ENCODE assay signal across 8 cellular contexts in the genomic region with DNA sequence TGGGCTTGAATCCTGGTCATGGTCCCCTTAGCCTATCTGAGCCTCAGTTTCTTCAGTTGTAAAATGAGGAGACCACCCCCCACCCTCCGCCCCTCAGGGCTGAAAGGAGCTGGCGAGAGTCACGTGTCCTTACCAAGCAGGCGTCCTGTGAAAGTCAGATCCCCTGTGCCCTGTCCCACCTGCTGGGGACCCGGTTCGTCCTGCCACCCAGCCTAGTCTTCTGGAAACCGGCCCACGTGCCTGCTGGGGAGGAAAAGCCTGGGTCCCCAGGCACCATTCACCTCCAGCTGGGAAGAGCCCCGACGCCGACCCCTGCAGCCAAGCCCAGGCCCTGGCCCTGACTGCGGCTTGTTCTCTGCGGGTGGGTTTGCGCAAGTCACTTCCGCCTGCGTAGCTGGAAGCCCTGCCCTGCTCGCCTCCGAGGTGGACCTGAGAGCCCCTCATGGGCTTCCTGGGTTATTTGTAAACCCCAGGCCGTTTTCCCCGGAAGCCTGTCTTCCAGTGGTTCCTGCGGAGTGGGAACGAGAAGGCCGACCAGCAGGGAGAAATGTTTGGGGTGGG. TPM values are rescaled to one million over a fixed set of nuclear protein-coding genes. Genes with fewer than 3 reads are reported as not detected.
DNase-seq lines count a peak whose midpoint lies in the region; ATAC-seq, FAIRE-seq and TF ChIP-seq lines count a peak whose summit lies in the region.

No MANE protein-coding gene starts in this region.

- no peak for TF ChIP-seq EP300 in HepG2 (IDR thresholded peaks at IDR 0.05; ENCODE audit: low read depth in 2 of 2, low read length in 2 of 2)
- TF ChIP-seq EP300 in HepG2 (CRISPR knock-in tag; IDR thresholded peaks at IDR 0.05; ENCODE audit: borderline replicate concordance): no peak

- H3K9ac ChIP-seq in HepG2 (ENCODE audit: insufficient read depth, low read depth, low read length): peak overlapping the region; percentile 87

- CTCF ChIA-PET in HepG2 (lab: Yijun Ruan, JAX; ENCODE audit: low intra/inter-chr PET ratio, low total read pairs): interaction anchor here (1.1 kb wide), 1 partner anchor 13 kb away, joined by 3 read pairs; a partner anchor contains a TSS

- H3K27ac Mint-ChIP-seq in central memory CD8-positive, alpha-beta T cell (ENCODE audit: low read depth): no peak overlapping the region

- no peak; a peak in 1 of 4 replicates for TF ChIP-seq POLR2A in HepG2 (IDR thresholded peaks at IDR 0.05; ENCODE audit: insufficient read depth in 1 of 2, low read depth in 2 of 2, low read length in 2 of 2)

- peaks cover 5% of the 10 kb centered on the region for H3K79me2 ChIP-seq in HepG2 (ENCODE audit: insufficient read depth, low read length)

- H3K36me3 ChIP-seq in HepG2 (replicated peaks in 1 of 2; ENCODE audit: control insufficient read depth in 1 of 2, insufficient read depth in 2 of 2, low read length in 2 of 2) (peaks cover 9 to 28% of the 10 kb centered on the region in 2 experiments; a peak in 4 of 5 replicates), thymus (ENCODE audit: control insufficient read depth, insufficient read depth) (peaks cover 41% of the 10 kb centered on the region)

- H3K9me3 Mint-ChIP-seq in central memory CD8-positive, alpha-beta T cell: no peaks in the 10 kb centered on the region

- intact Hi-C loops in HepG2 (cut with micrococcal nuclease; ENCODE audit: unreplicated experiment): loop anchor here (5.0 kb wide), 1 partner anchor 40 kb away; no protein-coding TSS in a partner anchor

- no peak for TF ChIP-seq CTCF in HepG2 (CRISPR knock-in tag; IDR thresholded peaks at IDR 0.05)

- POLR2A ChIA-PET in HepG2 (lab: Yijun Ruan, JAX): interaction anchor here (0.6 to 3.8 kb wide), 10 partner anchors 9 to 99 kb away, joined by 3 to 66 read pairs (median 6); a partner anchor contains a TSS

- no peak for FAIRE-seq in HepG2 (lab: Jason Lieb, UNC)

- H4K20me1 ChIP-seq in HepG2 (ENCODE audit: insufficient read depth, low read length): no peaks in the 10 kb centered on the region

- H3K27ac ChIP-seq in HepG2 (ENCODE audit: extremely low read length, insufficient read depth, low read length) (peak overlapping the region; percentile 52), thymus (ENCODE audit: low read depth) (no peak overlapping the region)

- no TSS peak for BruUV-seq in HepG2 (replicated peaks; lab: Mats Ljungman, UMichigan)

- peak overlapping the region; percentile 82 for H3K4me2 ChIP-seq in HepG2 (ENCODE audit: low read depth, low read length)

- H3K27me3 ChIP-seq in HepG2 (ENCODE audit: control insufficient read depth in 1 of 2, insufficient read depth in 2 of 2, low read length in 2 of 2): no peaks in the 10 kb centered on the region
- H3K27me3 ChIP-seq in thymus (ENCODE audit: control insufficient read depth, insufficient read depth): no peaks in the 10 kb centered on the region

- H2AFZ ChIP-seq in HepG2 (ENCODE audit: low read length): no peak overlapping the region

- 53% methylated on average over 11 of the region's 23 CpGs for WGBS in HepG2 (ENCODE audit: low lambda C conversion rate)
- WGBS in thymus: 38% methylated on average over 23 of the region's 23 CpGs

- in situ Hi-C loops in HepG2 (cut with HindIII; ENCODE audit: extremely low pct_ligation_motif_present, low pct_unique_long_range_greater_than_20kb): no loop called here

- H3K4me1 Mint-ChIP-seq in central memory CD8-positive, alpha-beta T cell: peaks cover 16% of the 10 kb centered on the region

- no peaks in the 10 kb centered on the region for H3K9me3 ChIP-seq in HepG2 (ENCODE audit: low read length)
- H3K9me3 ChIP-seq in thymus (ENCODE audit: control insufficient read depth): no peaks in the 10 kb centered on the region

- H3K4me3 Mint-ChIP-seq in central memory CD8-positive, alpha-beta T cell: peak overlapping the region; percentile 60

- H3K4me1 ChIP-seq in HepG2 (ENCODE audit: insufficient read depth, low read length) (peaks cover 20% of the 10 kb centered on the region), thymus (ENCODE audit: control insufficient read depth, insufficient read depth, low read length) (peaks cover 11% of the 10 kb centered on the region)

- peaks cover 22% of the 10 kb centered on the region for H3K36me3 Mint-ChIP-seq in central memory CD8-positive, alpha-beta T cell (ENCODE audit: insufficient read depth)

- no peak for TF ChIP-seq RAD21 in HepG2 (CRISPR knock-in tag; IDR thresholded peaks at IDR 0.05)

- DNase-seq in DMS79 (lab: John Stamatoyannopoulos, UW) (peak; percentile 50), NCI-H460 (ENCODE audit: extremely low read depth, low read depth) (peak; percentile 4), HepG2 (ENCODE audit: low spot score) (no peak), SW 1271 (lab: John Stamatoyannopoulos, UW) (no peak), middle frontal gyrus (ENCODE audit: extremely low spot score, low spot score) (no peak)
- DNase-seq in central memory CD8-positive, alpha-beta T cell (ENCODE audit: low spot score in 2 of 2): no peak

- no peaks in the 10 kb centered on the region for H3K27me3 Mint-ChIP-seq in central memory CD8-positive, alpha-beta T cell

- peak overlapping the region; percentile 89 to 98 (median 90); a peak in 5 of 6 replicates for H3K4me3 ChIP-seq in HepG2 (replicated peaks in 1 of 3; ENCODE audit: insufficient read depth in 1 of 3, low read depth in 2 of 3, low read length in 3 of 3)
- H3K4me3 ChIP-seq in thymus (ENCODE audit: low read length): peak overlapping the region; percentile 46

- peak; percentile 29 for ATAC-seq in central memory CD8-positive, alpha-beta T cell (replicated peaks; ENCODE audit: extremely low read depth, poor library complexity, severe bottlenecking)
- peak; percentile 50 for ATAC-seq in HepG2
- ATAC-seq in GM21786 (IDR thresholded peaks at IDR 0.05; ENCODE audit: unreplicated experiment): no peak

RNA-seq across cellular contexts. Expression of a gene that starts 0.7 kb away (rescaled TPM):
- 5.0 and 8.6 TPM in 2 replicates for total RNA-seq in NCI-H460 (2014; rRNA removed; shearing (Covaris generic))
- 55.0 and 71.8 TPM in 2 replicates for polyA plus RNA-seq in NCI-H460 (2014; cell fraction: nucleus; rRNA removed)
- 7.5 and 12.4 TPM in 2 replicates for total RNA-seq in HepG2 (2016; rRNA removed; fragmentation: Illumina TruSeq; extraction: Trizol)
- total RNA-seq in HepG2 (2016; cell fraction: cytosol; rRNA removed; fragmentation: Illumina TruSeq; extraction: Trizol; ENCODE audit: low read depth): 2.6 and 4.3 TPM in 2 replicates
- total RNA-seq in HepG2 (2016; cell fraction: insoluble cytoplasmic fraction; rRNA removed; fragmentation: Illumina TruSeq; extraction: Trizol): 5.5 and 11.6 TPM in 2 replicates
- 5.3 and 7.4 TPM in 2 replicates for total RNA-seq in HepG2 (2016; cell fraction: membrane; rRNA removed; fragmentation: Illumina TruSeq; extraction: Trizol)
- 13.3 and 15.7 TPM in 2 replicates for total RNA-seq in HepG2 (2016; cell fraction: nucleus; rRNA removed; fragmentation: Illumina TruSeq; extraction: Trizol)
- polyA plus RNA-seq in HepG2 (2011; rRNA removed): 18.6 and 18.8 TPM in 2 replicates
- polyA plus RNA-seq in HepG2 (2011; cell fraction: cytosol; rRNA removed): 5.6 and 8.3 TPM in 2 replicates
- 74.8 and 103 TPM in 2 replicates for polyA plus RNA-seq in HepG2 (2011; cell fraction: nucleus; rRNA removed)
- 15.3 and 17.6 TPM in 2 replicates for polyA plus RNA-seq in HepG2 (2012)
- 4.4 and 5.1 TPM in 2 replicates for polyA plus RNA-seq in HepG2 (2016; cell fraction: cytosol; fragmentation: Illumina TruSeq; extraction: Trizol; ENCODE audit: low read depth)
- 8.5 and 13.0 TPM in 2 replicates for polyA plus RNA-seq in HepG2 (2016; cell fraction: insoluble cytoplasmic fraction; fragmentation: Illumina TruSeq; extraction: Trizol; ENCODE audit: low read depth)
- polyA plus RNA-seq in HepG2 (2016; cell fraction: membrane; fragmentation: Illumina TruSeq; extraction: Trizol; ENCODE audit: low read depth): 7.7 and 10.7 TPM in 2 replicates
- polyA plus RNA-seq in HepG2 (2016; cell fraction: nucleus; fragmentation: Illumina TruSeq; extraction: Trizol; ENCODE audit: insufficient read depth, low read depth): 31.0 and 36.7 TPM in 2 replicates
- 9.3 and 33.1 TPM in 2 replicates for polyA minus RNA-seq in HepG2 (2011; rRNA and poly(A)+ RNA removed; ENCODE audit: low replicate concordance)
- 5.9 and 7.6 TPM in 2 replicates for polyA minus RNA-seq in HepG2 (2011; cell fraction: cytosol; rRNA and poly(A)+ RNA removed)
- polyA minus RNA-seq in HepG2 (2011; cell fraction: nucleus; rRNA and poly(A)+ RNA removed): 12.7 and 14.4 TPM in 2 replicates
- polyA plus RNA-seq in thymus: 11.8 TPM

RNA-seq across cellular contexts. Expression of a gene that starts 13.5 kb away (rescaled TPM):
- 14.3 and 21.2 TPM in 2 replicates for total RNA-seq in NCI-H460 (2014; rRNA removed; shearing (Covaris generic))
- 82.4 and 84.6 TPM in 2 replicates for polyA plus RNA-seq in NCI-H460 (2014; cell fraction: nucleus; rRNA removed)
- 4.8 and 18.6 TPM in 2 replicates for total RNA-seq in HepG2 (2016; rRNA removed; fragmentation: Illumina TruSeq; extraction: Trizol)
- total RNA-seq in HepG2 (2016; cell fraction: cytosol; rRNA removed; fragmentation: Illumina TruSeq; extraction: Trizol; ENCODE audit: low read depth): 27.6 and 29.6 TPM in 2 replicates
- 5.9 and 17.7 TPM in 2 replicates for total RNA-seq in HepG2 (2016; cell fraction: insoluble cytoplasmic fraction; rRNA removed; fragmentation: Illumina TruSeq; extraction: Trizol)
- 13.2 and 14.7 TPM in 2 replicates for total RNA-seq in HepG2 (2016; cell fraction: membrane; rRNA removed; fragmentation: Illumina TruSeq; extraction: Trizol)
- total RNA-seq in HepG2 (2016; cell fraction: nucleus; rRNA removed; fragmentation: Illumina TruSeq; extraction: Trizol): 26.2 and 27.8 TPM in 2 replicates
- 27.3 and 35.5 TPM in 2 replicates for polyA plus RNA-seq in HepG2 (2011; rRNA removed)
- polyA plus RNA-seq in HepG2 (2011; cell fraction: cytosol; rRNA removed): 14.4 and 20.5 TPM in 2 replicates
- polyA plus RNA-seq in HepG2 (2011; cell fraction: nucleus; rRNA removed): 139 and 163 TPM in 2 replicates
- polyA plus RNA-seq in HepG2 (2012): 9.7 and 17.4 TPM in 2 replicates
- 7.4 TPM in 2 replicates for polyA plus RNA-seq in HepG2 (2016; cell fraction: cytosol; fragmentation: Illumina TruSeq; extraction: Trizol; ENCODE audit: low read depth)
- polyA plus RNA-seq in HepG2 (2016; cell fraction: insoluble cytoplasmic fraction; fragmentation: Illumina TruSeq; extraction: Trizol; ENCODE audit: low read depth): 5.1 and 7.5 TPM in 2 replicates
- polyA plus RNA-seq in HepG2 (2016; cell fraction: membrane; fragmentation: Illumina TruSeq; extraction: Trizol; ENCODE audit: low read depth): 10.9 and 11.1 TPM in 2 replicates
- 77.4 and 86.1 TPM in 2 replicates for polyA plus RNA-seq in HepG2 (2016; cell fraction: nucleus; fragmentation: Illumina TruSeq; extraction: Trizol; ENCODE audit: insufficient read depth, low read depth)
- polyA minus RNA-seq in HepG2 (2011; rRNA and poly(A)+ RNA removed; ENCODE audit: low replicate concordance): 27.0 and 38.7 TPM in 2 replicates
- polyA minus RNA-seq in HepG2 (2011; cell fraction: cytosol; rRNA and poly(A)+ RNA removed): 4.4 and 7.0 TPM in 2 replicates
- polyA minus RNA-seq in HepG2 (2011; cell fraction: nucleus; rRNA and poly(A)+ RNA removed): 38.2 and 45.5 TPM in 2 replicates
- 99.1 TPM for polyA plus RNA-seq in thymus

RNA-seq across cellular contexts. Expression of a gene that starts 36.4 kb away (rescaled TPM):
- 39.2 and 40.7 TPM in 2 replicates for total RNA-seq in NCI-H460 (2014; rRNA removed; shearing (Covaris generic))
- 80.1 and 123 TPM in 2 replicates for polyA plus RNA-seq in NCI-H460 (2014; cell fraction: nucleus; rRNA removed)
- 26.3 and 31.3 TPM in 2 replicates for total RNA-seq in HepG2 (2016; rRNA removed; fragmentation: Illumina TruSeq; extraction: Trizol)
- total RNA-seq in HepG2 (2016; cell fraction: cytosol; rRNA removed; fragmentation: Illumina TruSeq; extraction: Trizol; ENCODE audit: low read depth): 26.5 and 26.8 TPM in 2 replicates
- 21.7 and 32.4 TPM in 2 replicates for total RNA-seq in HepG2 (2016; cell fraction: insoluble cytoplasmic fraction; rRNA removed; fragmentation: Illumina TruSeq; extraction: Trizol)
- 46.5 and 47.3 TPM in 2 replicates for total RNA-seq in HepG2 (2016; cell fraction: membrane; rRNA removed; fragmentation: Illumina TruSeq; extraction: Trizol)
- 25.3 and 29.3 TPM in 2 replicates for total RNA-seq in HepG2 (2016; cell fraction: nucleus; rRNA removed; fragmentation: Illumina TruSeq; extraction: Trizol)
- 42.4 and 66.8 TPM in 2 replicates for polyA plus RNA-seq in HepG2 (2011; rRNA removed)
- polyA plus RNA-seq in HepG2 (2011; cell fraction: cytosol; rRNA removed): 34.8 and 51.8 TPM in 2 replicates
- polyA plus RNA-seq in HepG2 (2011; cell fraction: nucleus; rRNA removed): 202 and 278 TPM in 2 replicates
- polyA plus RNA-seq in HepG2 (2012): 39.1 and 39.9 TPM in 2 replicates
- polyA plus RNA-seq in HepG2 (2016; cell fraction: cytosol; fragmentation: Illumina TruSeq; extraction: Trizol; ENCODE audit: low read depth): 19.6 and 21.3 TPM in 2 replicates
- 24.6 and 30.4 TPM in 2 replicates for polyA plus RNA-seq in HepG2 (2016; cell fraction: insoluble cytoplasmic fraction; fragmentation: Illumina TruSeq; extraction: Trizol; ENCODE audit: low read depth)
- 34.4 and 41.1 TPM in 2 replicates for polyA plus RNA-seq in HepG2 (2016; cell fraction: membrane; fragmentation: Illumina TruSeq; extraction: Trizol; ENCODE audit: low read depth)
- polyA plus RNA-seq in HepG2 (2016; cell fraction: nucleus; fragmentation: Illumina TruSeq; extraction: Trizol; ENCODE audit: insufficient read depth, low read depth): 65.6 and 70.5 TPM in 2 replicates
- polyA minus RNA-seq in HepG2 (2011; rRNA and poly(A)+ RNA removed; ENCODE audit: low replicate concordance): 142 and 187 TPM in 2 replicates
- polyA minus RNA-seq in HepG2 (2011; cell fraction: cytosol; rRNA and poly(A)+ RNA removed): 39.4 and 40.8 TPM in 2 replicates
- 41.1 and 50.2 TPM in 2 replicates for polyA minus RNA-seq in HepG2 (2011; cell fraction: nucleus; rRNA and poly(A)+ RNA removed)
- polyA plus RNA-seq in thymus: 158 TPM

RNA-seq across cellular contexts. Expression of a gene that starts 50.7 kb away (rescaled TPM):
- total RNA-seq in NCI-H460 (2014; rRNA removed; shearing (Covaris generic)): 62.8 and 75.5 TPM in 2 replicates
- 91.6 and 132 TPM in 2 replicates for polyA plus RNA-seq in NCI-H460 (2014; cell fraction: nucleus; rRNA removed)
- 10.5 and 10.9 TPM in 2 replicates for total RNA-seq in HepG2 (2016; rRNA removed; fragmentation: Illumina TruSeq; extraction: Trizol)
- total RNA-seq in HepG2 (2016; cell fraction: cytosol; rRNA removed; fragmentation: Illumina TruSeq; extraction: Trizol; ENCODE audit: low read depth): 5.2 and 7.4 TPM in 2 replicates
- 9.4 and 11.7 TPM in 2 replicates for total RNA-seq in HepG2 (2016; cell fraction: insoluble cytoplasmic fraction; rRNA removed; fragmentation: Illumina TruSeq; extraction: Trizol)
- total RNA-seq in HepG2 (2016; cell fraction: membrane; rRNA removed; fragmentation: Illumina TruSeq; extraction: Trizol): 9.2 and 9.7 TPM in 2 replicates
- total RNA-seq in HepG2 (2016; cell fraction: nucleus; rRNA removed; fragmentation: Illumina TruSeq; extraction: Trizol): 4.2 and 8.2 TPM in 2 replicates
- polyA plus RNA-seq in HepG2 (2011; rRNA removed): 27.4 and 35.1 TPM in 2 replicates
- polyA plus RNA-seq in HepG2 (2011; cell fraction: cytosol; rRNA removed): 32.2 and 49.3 TPM in 2 replicates
- 59.7 and 63.0 TPM in 2 replicates for polyA plus RNA-seq in HepG2 (2011; cell fraction: nucleus; rRNA removed)
- polyA plus RNA-seq in HepG2 (2012): 16.6 and 24.1 TPM in 2 replicates
- polyA plus RNA-seq in HepG2 (2016; cell fraction: cytosol; fragmentation: Illumina TruSeq; extraction: Trizol; ENCODE audit: low read depth): 5.8 and 8.7 TPM in 2 replicates
- polyA plus RNA-seq in HepG2 (2016; cell fraction: insoluble cytoplasmic fraction; fragmentation: Illumina TruSeq; extraction: Trizol; ENCODE audit: low read depth): 10.2 and 12.5 TPM in 2 replicates
- 7.5 and 7.8 TPM in 2 replicates for polyA plus RNA-seq in HepG2 (2016; cell fraction: membrane; fragmentation: Illumina TruSeq; extraction: Trizol; ENCODE audit: low read depth)
- polyA plus RNA-seq in HepG2 (2016; cell fraction: nucleus; fragmentation: Illumina TruSeq; extraction: Trizol; ENCODE audit: insufficient read depth, low read depth): 12.5 and 16.3 TPM in 2 replicates
- 10.3 and 10.4 TPM in 2 replicates for polyA minus RNA-seq in HepG2 (2011; rRNA and poly(A)+ RNA removed; ENCODE audit: low replicate concordance)
- polyA minus RNA-seq in HepG2 (2011; cell fraction: cytosol; rRNA and poly(A)+ RNA removed): 10.2 and 11.6 TPM in 2 replicates
- 7.2 and 9.7 TPM in 2 replicates for polyA minus RNA-seq in HepG2 (2011; cell fraction: nucleus; rRNA and poly(A)+ RNA removed)
- polyA plus RNA-seq in thymus: 143 TPM

Comparison
In these comparisons a context has a peak if more than half of its experiments do, and no peak if none do; other contexts are left out.
1. DNase-seq: peak in DMS79 (single experiment) and NCI-H460 (single experiment); none in central memory CD8-positive, alpha-beta T cell (0 of 2), HepG2 (single experiment), SW 1271 (0 of 2) and middle frontal gyrus (single experiment).